Comparison of ENCODE assay signal across 15 cellular contexts in the genomic region with DNA sequence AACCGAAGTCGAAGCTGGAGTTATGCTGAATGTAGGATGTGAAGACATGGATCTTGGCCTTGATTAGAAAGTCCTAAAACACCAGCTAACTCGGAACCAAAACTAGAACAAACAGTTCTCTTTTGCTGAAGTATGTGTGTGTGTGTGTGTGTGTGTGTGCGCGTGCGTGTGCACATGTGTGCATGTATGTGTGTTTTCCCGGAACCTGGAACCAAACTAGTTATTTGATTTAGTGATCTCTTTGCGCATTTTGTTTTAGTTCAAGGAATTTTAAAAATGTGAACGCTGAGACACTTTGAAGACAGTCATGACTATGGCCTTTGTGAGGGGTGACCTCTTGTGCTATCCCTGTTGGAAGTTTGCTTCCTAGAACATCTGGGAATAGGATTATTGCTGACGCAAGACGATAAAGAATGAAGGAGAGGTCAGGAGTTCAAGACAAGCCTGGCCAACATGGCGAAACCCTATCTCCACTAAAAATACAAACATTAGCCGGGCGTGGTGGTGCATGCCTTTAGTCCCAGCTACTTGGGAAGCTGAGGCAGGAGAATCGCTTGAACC. TPM values are rescaled to one million over a fixed set of nuclear protein-coding genes. Genes with fewer than 3 reads are reported as not detected.
DNase-seq lines count a peak whose midpoint lies in the region; ATAC-seq and TF ChIP-seq lines count a peak whose summit lies in the region.
"Had no signal": no experiment of that assay in that cellular context is flagged by ENCODE, and none has a peak within 500 bp of the region (broad histone marks: within the 10 kb centered on the region; RNA-seq: fewer than 3 reads in every experiment).

No MANE protein-coding gene starts in this region.

- H3K4me3 Mint-ChIP-seq in MCF 10A (ENCODE audit: unreplicated experiment) (no peak overlapping the region), nephron progenitor cell (no peak overlapping the region)

- POLR2A ChIA-PET in MCF 10A (lab: Yijun Ruan, JAX) = interaction anchor here (2.4 kb wide), 1 partner anchor 9 kb away, joined by 8 read pairs; no protein-coding TSS in a partner anchor

- no peak for TF ChIP-seq CTCF in breast epithelium (IDR thresholded peaks at IDR 0.05)
- TF ChIP-seq CTCF in MCF 10A (IDR thresholded peaks at IDR 0.05; ENCODE audit: unreplicated experiment) = no peak
- TF ChIP-seq CTCF in fibroblast of lung (conservative IDR thresholded peaks at IDR 0.05 in 1 of 2, IDR thresholded peaks at IDR 0.05 in 1 of 2; ENCODE audit: low read depth in 1 of 2, low read length in 2 of 2) = no peak
- TF ChIP-seq CTCF in nephron progenitor cell (IDR thresholded peaks at IDR 0.05) = no peak
- no peak for TF ChIP-seq CTCF in vagina (IDR thresholded peaks at IDR 0.05)

- no peaks in the 10 kb centered on the region for H4K20me1 ChIP-seq in fibroblast of lung (ENCODE audit: control insufficient read depth, extremely low read depth, insufficient read depth, low read length)

- H3K4me3 ChIP-seq in breast epithelium (peak overlapping the region in 1 of 3 donors; percentile 31), fibroblast of lung (replicated peaks in 1 of 4; ENCODE audit: control extremely low read depth in 1 of 4, insufficient read depth in 1 of 4, low read depth in 3 of 4, low read length in 4 of 4) (no peak overlapping the region), vagina (no peak overlapping the region)
- H3K4me3 ChIP-seq: MG63 had no signal

- peak overlapping the region; percentile 54 for H3K9ac ChIP-seq in fibroblast of lung (ENCODE audit: insufficient read depth, low read length)

- H3K27me3 ChIP-seq in breast epithelium (no peaks in the 10 kb centered on the region), fibroblast of lung (ENCODE audit: control insufficient read depth, insufficient read depth, low read length) (no peaks in the 10 kb centered on the region), vagina (no peaks in the 10 kb centered on the region)
- H3K27me3 ChIP-seq: MG63 had no signal

- no peaks in the 10 kb centered on the region for H3K36me3 ChIP-seq in breast epithelium
- H3K36me3 ChIP-seq in fibroblast of lung (ENCODE audit: control insufficient read depth, insufficient read depth, low read length) = peaks cover 27% of the 10 kb centered on the region
- H3K36me3 ChIP-seq in vagina = no peaks in the 10 kb centered on the region

- H3K9me3 Mint-ChIP-seq in MCF 10A (ENCODE audit: unreplicated experiment) (no peaks in the 10 kb centered on the region), nephron progenitor cell (no peaks in the 10 kb centered on the region)
- H3K9me3 Mint-ChIP-seq: activated naive CD4-positive, alpha-beta T cell treated with anti-CD3 and anti-CD28 coated beads, Interleukin-2, amount 50 U/mL, for 72 hours had no signal

- H3K27me3 Mint-ChIP-seq in MCF 10A (ENCODE audit: insufficient read depth, unreplicated experiment) = no peaks in the 10 kb centered on the region
- H3K27me3 Mint-ChIP-seq in nephron progenitor cell (ENCODE audit: low read depth, poor library complexity) = no peaks in the 10 kb centered on the region

- H3K4me1 ChIP-seq in breast epithelium (peaks cover 0 to 22% of the 10 kb centered on the region in 2 donors), fibroblast of lung (ENCODE audit: control insufficient read depth, extremely low read depth, insufficient read depth, low read length) (peaks cover 55% of the 10 kb centered on the region), vagina (peaks cover 49% of the 10 kb centered on the region)

- no TSS peak for BruUV-seq in MCF 10A (replicated peaks; lab: Mats Ljungman, UMichigan)

- TF ChIP-seq POLR2A in breast epithelium (IDR thresholded peaks at IDR 0.05) (no peak), vagina (IDR thresholded peaks at IDR 0.05) (no peak)

- intact Hi-C loops in breast epithelium (cut with DNase I; ENCODE audit: low total_unique reads) = no loop called here
- intact Hi-C loops in MCF 10A (cut with micrococcal nuclease) = no loop called here
- intact Hi-C loops in vagina (cut with DNase I) = no loop called here

- peaks cover 58% of the 10 kb centered on the region for H3K79me2 ChIP-seq in fibroblast of lung (ENCODE audit: control insufficient read depth, insufficient read depth, low read length)

- DNase-seq in breast epithelium (ENCODE audit: low spot score in 2 of 2) (no peak), MCF 10A (ENCODE audit: unreplicated experiment) (no peak), fibroblast of lung (ENCODE audit: low read depth in 2 of 2) (peak; percentile 78 to 95), nephron progenitor cell (no peak), vagina (ENCODE audit: extremely low spot score in 2 of 2) (no peak), putamen (ENCODE audit: low spot score) (no peak), NCI-H1105 treated with DMSO at 0.1 percent for 48 hours (lab: John Stamatoyannopoulos, UW) (no peak)
- DNase-seq: activated CD4-positive, alpha-beta T cell treated with anti-CD3 and anti-CD28 coated beads, Interleukin-2, amount 50 U/mL, for 1 hour; DMS153; kidney; MG63; NCI-H82 had no signal

- H3K9me3 ChIP-seq in breast epithelium = no peaks in the 10 kb centered on the region
- no peaks in the 10 kb centered on the region for H3K9me3 ChIP-seq in fibroblast of lung (ENCODE audit: control insufficient read depth, insufficient read depth, low read depth, low read length)
- H3K9me3 ChIP-seq in vagina = no peaks in the 10 kb centered on the region
- H3K9me3 ChIP-seq: MG63 had no signal

- H3K27ac Mint-ChIP-seq in MCF 10A (ENCODE audit: low read depth, unreplicated experiment) (no peak overlapping the region), nephron progenitor cell (peak overlapping the region; percentile 32)

- H3K4me1 Mint-ChIP-seq in MCF 10A (ENCODE audit: insufficient read depth, unreplicated experiment) = peaks cover 10% of the 10 kb centered on the region
- H3K4me1 Mint-ChIP-seq in nephron progenitor cell = peaks cover 38% of the 10 kb centered on the region

- ATAC-seq in GM19395 (IDR thresholded peaks at IDR 0.05; ENCODE audit: unreplicated experiment) = no peak
- ATAC-seq: activated naive CD4-positive, alpha-beta T cell treated with anti-CD3 and anti-CD28 coated beads, Interleukin-2, amount 50 U/mL, for 72 hours had no signal

- no peak overlapping the region for H3K4me2 ChIP-seq in fibroblast of lung (ENCODE audit: extremely low read depth, insufficient read depth, low read length)

- H2AFZ ChIP-seq in fibroblast of lung (ENCODE audit: low read length) = no peak overlapping the region

- H3K36me3 Mint-ChIP-seq in MCF 10A (ENCODE audit: insufficient read depth, unreplicated experiment) = peaks cover 94% of the 10 kb centered on the region
- H3K36me3 Mint-ChIP-seq in nephron progenitor cell (ENCODE audit: low read depth) = peaks cover 21% of the 10 kb centered on the region
- H3K36me3 Mint-ChIP-seq: activated naive CD4-positive, alpha-beta T cell treated with anti-CD3 and anti-CD28 coated beads, Interleukin-2, amount 50 U/mL, for 72 hours had no signal

- CTCF ChIA-PET in MCF 10A (lab: Yijun Ruan, JAX) = interaction anchor here (1.3 to 2.0 kb wide), 2 partner anchors 27 to 146 kb away, joined by 4 to 13 read pairs; no protein-coding TSS in a partner anchor

- H3K27ac ChIP-seq in breast epithelium (peak overlapping the region; percentile 82 to 96), fibroblast of lung (ENCODE audit: insufficient read depth, low read length) (peak overlapping the region; percentile 92), vagina (peak overlapping the region; percentile 59)
- H3K27ac ChIP-seq: 22Rv1 had no signal

RNA-seq across cellular contexts. Expression of gene FHL2, which starts 23.8 kb away (rescaled TPM):
- total RNA-seq in breast epithelium (100 to 1,000 TPM in 1 of 3 donors, 10 to 100 TPM in 2; 20.0 to 128 (median 98.2) TPM), MCF 10A (2022) (77.3 and 93.2 TPM in 2 replicates), fibroblast of lung (120 and 144 TPM in 2 replicates), vagina (62.1 TPM)
- 415 and 421 TPM in 2 replicates for polyA plus RNA-seq in fibroblast of lung
- 318 and 323 TPM in 2 replicates for polyA plus RNA-seq in fibroblast of lung (2012)
- polyA minus RNA-seq in fibroblast of lung (ENCODE audit: low replicate concordance) = 483 and 485 TPM in 2 replicates

RNA-seq across cellular contexts. Expression of gene C2orf49, which starts 37.7 kb away (rescaled TPM):
- total RNA-seq in breast epithelium = 10 to 100 TPM; 20.0 to 31.6 (median 23.0) TPM
- total RNA-seq in MCF 10A (2022) = 24.2 and 24.5 TPM in 2 replicates
- 23.4 and 28.4 TPM in 2 replicates for total RNA-seq in fibroblast of lung
- polyA plus RNA-seq in fibroblast of lung = 17.0 and 20.9 TPM in 2 replicates
- 13.5 and 15.6 TPM in 2 replicates for polyA plus RNA-seq in fibroblast of lung (2012)
- polyA minus RNA-seq in fibroblast of lung (ENCODE audit: low replicate concordance) = 0.75 and 1.3 TPM in 2 replicates
- 14.0 TPM for total RNA-seq in vagina

RNA-seq across cellular contexts. Expression of gene TGFBRAP1, which starts 45.5 kb away (rescaled TPM):
- total RNA-seq in breast epithelium (10 to 100 TPM; 24.6 to 29.8 (median 28.5) TPM), MCF 10A (2022) (16.8 and 19.3 TPM in 2 replicates), fibroblast of lung (14.1 and 14.9 TPM in 2 replicates), vagina (20.1 TPM)
- 8.5 and 9.7 TPM in 2 replicates for polyA plus RNA-seq in fibroblast of lung
- 12.6 and 13.0 TPM in 2 replicates for polyA plus RNA-seq in fibroblast of lung (2012)
- 22.1 and 26.9 TPM in 2 replicates for polyA minus RNA-seq in fibroblast of lung (ENCODE audit: low replicate concordance)

Comparison
In these comparisons a context has a peak if more than half of its experiments do, and no peak if none do; other contexts are left out.
1. DNase-seq: peak in fibroblast of lung (2 of 2); none in breast epithelium (0 of 2), MCF 10A (single experiment), nephron progenitor cell (single experiment), vagina (0 of 2), putamen (single experiment) and NCI-H1105 treated with DMSO at 0.1 percent for 48 hours (single experiment).
2. Peak in every context shown above with its lines, with median percentiles within 50 percentile points of each other: H3K27ac ChIP-seq.